ENCODE assay signal across 11 cellular contexts in the genomic region with DNA sequence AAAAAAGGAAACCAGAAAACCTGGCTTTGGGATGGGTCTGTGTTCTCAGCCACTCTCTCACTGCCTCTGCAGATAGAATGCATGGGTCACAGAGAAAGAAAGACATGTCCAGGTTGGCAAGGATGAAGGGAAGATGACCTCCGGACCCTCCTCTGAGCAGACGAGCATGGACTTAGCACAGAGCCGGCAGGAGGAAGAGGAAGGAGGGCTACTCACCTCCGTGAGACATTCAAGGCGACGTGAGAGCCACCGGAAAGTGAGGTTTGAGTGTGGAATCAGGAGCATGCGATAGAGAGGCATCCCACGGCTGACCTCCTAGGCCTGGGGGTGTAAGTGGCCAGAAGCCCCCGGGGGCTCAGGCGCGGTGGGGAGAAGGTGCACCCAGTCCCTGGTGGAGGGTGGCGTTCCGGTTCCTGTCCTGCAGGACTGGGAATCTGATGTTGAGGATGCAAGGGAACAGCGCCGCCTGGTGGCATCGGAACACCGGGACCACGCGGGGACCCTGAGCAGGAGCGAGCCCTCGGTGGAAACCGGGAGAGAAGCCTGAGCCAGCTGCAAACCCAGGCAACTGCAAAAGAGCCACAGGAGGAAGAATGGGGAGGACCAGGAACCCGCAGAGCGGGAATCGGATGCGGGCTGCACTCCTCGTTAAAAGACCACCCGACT. TPM values are rescaled to one million over a fixed set of nuclear protein-coding genes. Genes with fewer than 3 reads are reported as not detected.
DNase-seq lines count a peak whose midpoint lies in the region; ATAC-seq and TF ChIP-seq lines count a peak whose summit lies in the region.
"Not testable (repeated sequence)": the region's sequence is repeated elsewhere in the genome, so short reads cannot be mapped to it uniquely, and the experiment has no call there.
"Had no signal": no experiment of that assay in that cellular context is flagged by ENCODE, and none has a peak within 500 bp of the region (broad histone marks: within the 10 kb centered on the region; RNA-seq: fewer than 3 reads in every experiment).

No MANE protein-coding gene starts in this region.

- H3K9me3 ChIP-seq in PC-3 (ENCODE audit: low read length); body of pancreas; right cardiac atrium (ENCODE audit: control insufficient read depth, low read length); right lobe of liver: not testable (repeated sequence)

- H3K27ac ChIP-seq in PC-3 (ENCODE audit: low read length); body of pancreas; right cardiac atrium (ENCODE audit: low read length); right lobe of liver: not testable (repeated sequence)

- TF ChIP-seq POLR2A in body of pancreas (IDR thresholded peaks at IDR 0.05); right lobe of liver (IDR thresholded peaks at IDR 0.05): not testable (repeated sequence)

- H3K4me2 ChIP-seq in PC-3 (ENCODE audit: low read length), result not testable (repeated sequence)

- H3K9me3 Mint-ChIP-seq in activated CD4-positive, alpha-beta T cell treated with anti-CD3 and anti-CD28 coated beads for 36 hours (ENCODE audit: low read depth), result not testable (repeated sequence)

- not testable (repeated sequence) for H3K4me1 Mint-ChIP-seq in activated CD4-positive, alpha-beta T cell treated with anti-CD3 and anti-CD28 coated beads for 36 hours

- not testable (repeated sequence) for H3K27me3 Mint-ChIP-seq in activated CD4-positive, alpha-beta T cell treated with anti-CD3 and anti-CD28 coated beads for 36 hours

- not testable (repeated sequence) for H3K79me2 ChIP-seq in PC-3 (ENCODE audit: low read length)

- not testable (repeated sequence) for DNase-seq in PC-3; activated CD4-positive, alpha-beta T cell treated with anti-CD3 and anti-CD28 coated beads for 36 hours; body of pancreas; Right ventricle myocardium inferior (ENCODE audit: missing footprints); right cardiac atrium; right lobe of liver; stimulated activated naive CD8-positive, alpha-beta T cell treated with anti-CD3 and anti-CD28 coated beads, Interleukin-15, Interleukin-2, amounts not matched to agents 100 U/mL and 50 U/mL, for 24 hours

- H2AFZ ChIP-seq in PC-3 (ENCODE audit: low read length), result not testable (repeated sequence)

- not testable (repeated sequence) for TF ChIP-seq CTCF in PC-3 (conservative IDR thresholded peaks at IDR 0.05; ENCODE audit: low read depth, low read length); body of pancreas (IDR thresholded peaks at IDR 0.05); right lobe of liver (IDR thresholded peaks at IDR 0.05)

- not testable (repeated sequence) for H3K4me1 ChIP-seq in PC-3 (ENCODE audit: insufficient read depth, low read length); body of pancreas; right cardiac atrium (ENCODE audit: control insufficient read depth, insufficient read depth, low read length); right lobe of liver

- not testable (repeated sequence) for H3K27me3 ChIP-seq in PC-3 (ENCODE audit: low read length); body of pancreas; right cardiac atrium (ENCODE audit: control insufficient read depth, insufficient read depth); right lobe of liver

- H3K36me3 Mint-ChIP-seq in activated CD4-positive, alpha-beta T cell treated with anti-CD3 and anti-CD28 coated beads for 36 hours (ENCODE audit: low read depth), result not testable (repeated sequence)

- H3K36me3 ChIP-seq in PC-3 (ENCODE audit: low read depth, low read length); body of pancreas (replicated peaks in 1 of 2; ENCODE audit: insufficient read depth in 1 of 2, low read depth in 2 of 2); right lobe of liver: not testable (repeated sequence)

- not testable (repeated sequence) for H3K4me3 Mint-ChIP-seq in activated CD4-positive, alpha-beta T cell treated with anti-CD3 and anti-CD28 coated beads for 36 hours

- not testable (repeated sequence) for H3F3A ChIP-seq in PC-3 (ENCODE audit: low read length, unreplicated experiment)

- POLR2A ChIA-PET in PC-3 (lab: Charles Lee; ENCODE audit: unreplicated experiment); activated CD4-positive, alpha-beta T cell treated with anti-CD3 and anti-CD28 coated beads for 36 hours (lab: Charles Lee): not testable (repeated sequence)

- not testable (repeated sequence) for H3K9me2 ChIP-seq in PC-3 (replicated peaks; ENCODE audit: low read length)

- H3K4me3 ChIP-seq in PC-3 (ENCODE audit: low read length); body of pancreas; right cardiac atrium (ENCODE audit: low read length); right lobe of liver: not testable (repeated sequence)

- not testable (repeated sequence) for BruUV-seq in PC-3 (replicated peaks; lab: Mats Ljungman, UMichigan)

- no CpG with 5 or more reads among the region's 29 CpGs for WGBS in body of pancreas, 2 donors
- no CpG with 5 or more reads among the region's 29 CpGs for WGBS in right cardiac atrium
- whole genome bisulfite sequencing in right lobe of liver (ENCODE audit: insufficient coverage, low coverage, low lambda C conversion rate, missing lambda C conversion rate), result no CpG with 5 or more reads among the region's 29 CpGs

- not testable (repeated sequence) for H3K9ac ChIP-seq in PC-3 (ENCODE audit: low read length)

- intact Hi-C loops in PC-3 (cut with micrococcal nuclease); activated CD4-positive, alpha-beta T cell treated with anti-CD3 and anti-CD28 coated beads for 36 hours (cut with DNase I, micrococcal nuclease); body of pancreas (cut with DNase I); Right ventricle myocardium inferior (cut with DNase I); right cardiac atrium (cut with DNase I); right lobe of liver (cut with DNase I): not testable (repeated sequence)

- H4K20me1 ChIP-seq in PC-3 (ENCODE audit: low read length), result not testable (repeated sequence)

- CTCF ChIA-PET in PC-3 (lab: Charles Lee); activated CD4-positive, alpha-beta T cell treated with anti-CD3 and anti-CD28 coated beads for 36 hours (lab: Charles Lee): not testable (repeated sequence)

- not testable (repeated sequence) for H3K27ac Mint-ChIP-seq in activated CD4-positive, alpha-beta T cell treated with anti-CD3 and anti-CD28 coated beads for 36 hours

- ATAC-seq in PC-3 (peak; percentile 97), body of pancreas (peak; percentile 45), Right ventricle myocardium inferior (peak; percentile 33), right cardiac atrium (peak; percentile 42 to 58), right lobe of liver (peak; percentile 39 to 63 (median 44))
- peak; percentile 47 for ATAC-seq in activated CD4-positive, alpha-beta T cell treated with anti-CD3 and anti-CD28 coated beads for 36 hours
- peak; percentile 3 for ATAC-seq in stimulated activated naive CD8-positive, alpha-beta T cell treated with anti-CD3 and anti-CD28 coated beads, Interleukin-15, Interleukin-2, amounts not matched to agents 100 U/mL and 50 U/mL, for 24 hours

RNA-seq across cellular contexts. Expression of a gene that starts 37.8 kb away (rescaled TPM):
- 21.7 and 27.9 TPM in 2 replicates for total RNA-seq in PC-3 (2014; rRNA removed)
- total RNA-seq in activated CD4-positive, alpha-beta T cell treated with anti-CD3 and anti-CD28 coated beads for 36 hours, result not detected
- under 1 TPM; 0.66 to 0.78 TPM for total RNA-seq in body of pancreas
- 0.41 TPM for total RNA-seq in Right ventricle myocardium inferior
- 1 to 10 TPM in 3 of 4 donors, under 1 TPM in 1; 0.34 to 1.3 (median 1.1) TPM for total RNA-seq in right cardiac atrium
- polyA plus RNA-seq in right cardiac atrium, result 1.5 TPM
- under 1 TPM in 5 of 6 experiments, not detected in 1; 0.24 to 0.80 (median 0.74) TPM for total RNA-seq in right lobe of liver
- total RNA-seq: CD8-positive, alpha-beta T cell; HT-29 had no signal
- polyA plus RNA-seq: CD14-positive monocyte had no signal

RNA-seq across cellular contexts. Expression of a gene that starts 50.2 kb away (rescaled TPM):
- 2.0 and 2.4 TPM in 2 replicates for total RNA-seq in PC-3 (2014; rRNA removed)
- not detected for total RNA-seq in activated CD4-positive, alpha-beta T cell treated with anti-CD3 and anti-CD28 coated beads for 36 hours
- not detected for total RNA-seq in body of pancreas
- total RNA-seq in Right ventricle myocardium inferior, result not detected
- total RNA-seq in right cardiac atrium, result under 1 TPM in 1 of 4 donors, not detected in 3; 0.12 TPM
- 0.09 TPM for polyA plus RNA-seq in right cardiac atrium
- not detected for total RNA-seq in right lobe of liver
- total RNA-seq: A673; CD8-positive, alpha-beta T cell; HT-29 had no signal
- polyA plus RNA-seq: CD14-positive monocyte had no signal

Comparison
In these comparisons a context has a peak if more than half of its experiments do, and no peak if none do; other contexts are left out.
1. ATAC-seq: peak in every context shown above with its lines; median percentile 97 in PC-3; 50 in right cardiac atrium; 47 in activated CD4-positive, alpha-beta T cell treated with anti-CD3 and anti-CD28 coated beads for 36 hours; 45 in body of pancreas; 44 in right lobe of liver; 33 in Right ventricle myocardium inferior; 3 in stimulated activated naive CD8-positive, alpha-beta T cell treated with anti-CD3 and anti-CD28 coated beads, Interleukin-15, Interleukin-2, amounts not matched to agents 100 U/mL and 50 U/mL, for 24 hours.